14 cellular contexts compared by ENCODE assay signal in the genomic region with DNA sequence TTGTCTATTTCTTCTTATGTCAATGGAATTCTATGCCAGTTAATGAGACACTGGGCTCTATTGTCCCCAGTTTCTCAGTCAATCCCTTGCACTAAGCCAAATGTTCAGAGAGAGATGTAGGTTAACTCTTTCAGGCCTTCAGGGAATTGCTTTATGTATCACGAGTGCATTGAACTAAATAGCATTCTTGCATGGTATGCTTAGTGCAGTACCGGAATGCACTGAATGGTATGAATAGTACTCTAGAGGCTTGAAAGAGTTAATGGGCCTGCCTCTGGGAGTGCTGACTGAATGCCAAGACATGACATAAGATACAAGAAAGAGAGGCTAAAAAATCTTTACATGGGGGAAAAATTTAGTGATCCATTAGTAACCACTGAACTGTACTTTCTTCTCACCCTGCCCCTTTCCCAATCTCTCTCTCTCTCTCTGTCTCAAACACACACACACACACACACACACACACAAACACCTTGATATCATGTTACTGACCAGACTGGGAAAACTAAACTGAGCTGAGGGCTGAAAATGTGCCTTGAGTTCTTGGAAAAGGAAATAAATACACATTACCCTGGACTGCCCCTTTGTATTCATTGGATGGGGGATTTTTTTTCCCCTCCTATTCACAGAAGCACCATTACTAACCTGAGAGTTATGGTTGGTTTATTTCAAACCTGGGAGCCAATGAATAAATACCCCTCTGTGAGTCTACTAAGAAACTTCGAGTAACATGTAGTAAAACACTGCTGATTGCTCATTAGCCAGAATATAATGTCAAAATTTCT. TPM values are rescaled to one million over a fixed set of nuclear protein-coding genes. Genes with fewer than 3 reads are reported as not detected.
DNase-seq lines count a peak whose midpoint lies in the region; ATAC-seq and TF ChIP-seq lines count a peak whose summit lies in the region.
"Had no signal": no experiment of that assay in that cellular context is flagged by ENCODE, and none has a peak within 500 bp of the region (broad histone marks: within the 10 kb centered on the region; RNA-seq: fewer than 3 reads in every experiment).

No MANE protein-coding gene starts in this region.

- no peaks in the 10 kb centered on the region for H3K4me1 Mint-ChIP-seq in stimulated activated naive CD8-positive, alpha-beta T cell treated with anti-CD3 and anti-CD28 coated beads, Interleukin-15, amount 100 ng/mL, for 72 hours

- POLR2A ChIA-PET in RWPE1 (lab: Yijun Ruan, JAX; ENCODE audit: low non-redundant PET) = no interaction called here

- ATAC-seq in stimulated activated naive CD8-positive, alpha-beta T cell treated with anti-CD3 and anti-CD28 coated beads, Interleukin-15, Interleukin-2, amounts not matched to agents 100 U/mL and 50 U/mL, for 24 hours = peak; percentile 32
- ATAC-seq in stimulated activated naive CD8-positive, alpha-beta T cell treated with anti-CD3 and anti-CD28 coated beads, Interleukin-15, amount 100 ng/mL, for 72 hours = no peak
- ATAC-seq in HG02870 (IDR thresholded peaks at IDR 0.05; ENCODE audit: unreplicated experiment) (no peak), HG02852 (IDR thresholded peaks at IDR 0.05; ENCODE audit: unreplicated experiment) (no peak), GM21528 (IDR thresholded peaks at IDR 0.05; ENCODE audit: low FRiP score, unreplicated experiment) (no peak)

- no peaks in the 10 kb centered on the region for H3K36me3 ChIP-seq in kidney epithelial cell (ENCODE audit: control insufficient read depth, insufficient read depth, low read length)

- no peak overlapping the region for H3K27ac ChIP-seq in RWPE1

- H3K27ac Mint-ChIP-seq in stimulated activated naive CD8-positive, alpha-beta T cell treated with anti-CD3 and anti-CD28 coated beads, Interleukin-15, amount 100 ng/mL, for 72 hours = no peak overlapping the region
- H3K27ac Mint-ChIP-seq: activated naive CD8-positive, alpha-beta T cell had no signal

- H3K4me3 ChIP-seq in kidney epithelial cell (ENCODE audit: low read depth, low read length) = no peak overlapping the region
- H3K4me3 ChIP-seq: dorsolateral prefrontal cortex, lung had no signal

- CTCF ChIA-PET in RWPE1 (lab: Yijun Ruan, JAX) = interaction anchor here (0.5 kb wide), 1 partner anchor 1503 kb away, joined by 3 read pairs; no protein-coding TSS in a partner anchor

- no peak overlapping the region for H3K4me3 Mint-ChIP-seq in stimulated activated naive CD8-positive, alpha-beta T cell treated with anti-CD3 and anti-CD28 coated beads, Interleukin-15, amount 100 ng/mL, for 72 hours
- H3K4me3 Mint-ChIP-seq: activated naive CD8-positive, alpha-beta T cell had no signal

- H3K9me3 Mint-ChIP-seq in stimulated activated naive CD8-positive, alpha-beta T cell treated with anti-CD3 and anti-CD28 coated beads, Interleukin-15, amount 100 ng/mL, for 72 hours = no peaks in the 10 kb centered on the region

- no peak for DNase-seq in stimulated activated naive CD8-positive, alpha-beta T cell treated with anti-CD3 and anti-CD28 coated beads, Interleukin-15, Interleukin-2, amounts not matched to agents 100 U/mL and 50 U/mL, for 24 hours
- DNase-seq in stimulated activated naive CD8-positive, alpha-beta T cell treated with anti-CD3 and anti-CD28 coated beads, Interleukin-15, amount 100 ng/mL, for 72 hours = no peak
- DNase-seq in astrocyte of the hippocampus (ENCODE audit: low read depth, low spot score) = peak; percentile 78
- peak; percentile 48 for DNase-seq in kidney epithelial cell (ENCODE audit: low read depth)
- no peak for DNase-seq in RWPE1 (ENCODE audit: low spot score)
- DNase-seq: dorsolateral prefrontal cortex; HCEC 1CT; NCI-H226; stimulated activated CD4-positive, alpha-beta T cell treated with anti-CD3 and anti-CD28 coated beads, Interleukin-15, amount 100 ng/mL, for 24 hours had no signal

- H3K27me3 Mint-ChIP-seq in stimulated activated naive CD8-positive, alpha-beta T cell treated with anti-CD3 and anti-CD28 coated beads, Interleukin-15, amount 100 ng/mL, for 72 hours = no peaks in the 10 kb centered on the region
- H3K27me3 Mint-ChIP-seq: activated naive CD8-positive, alpha-beta T cell had no signal

- H3K27me3 ChIP-seq in kidney epithelial cell (ENCODE audit: control insufficient read depth, insufficient read depth, low read length) = no peaks in the 10 kb centered on the region
- H3K27me3 ChIP-seq: dorsolateral prefrontal cortex had no signal

- TF ChIP-seq CTCF in kidney epithelial cell (IDR thresholded peaks at IDR 0.05; ENCODE audit: insufficient read depth, low read length, poor library complexity, severe bottlenecking) = no peak
- no peak for TF ChIP-seq CTCF in RWPE1 (conservative IDR thresholded peaks at IDR 0.05; ENCODE audit: low read depth)

RNA-seq across cellular contexts. Expression of a gene that starts 35.4 kb away (rescaled TPM):
- total RNA-seq in kidney epithelial cell = not detected in 2 replicates

Comparison
In these comparisons a context has a peak if more than half of its experiments do, and no peak if none do; other contexts are left out.
1. DNase-seq: peak in astrocyte of the hippocampus (single experiment) and kidney epithelial cell (single experiment); none in stimulated activated naive CD8-positive, alpha-beta T cell treated with anti-CD3 and anti-CD28 coated beads, Interleukin-15, Interleukin-2, amounts not matched to agents 100 U/mL and 50 U/mL, for 24 hours (single experiment), stimulated activated naive CD8-positive, alpha-beta T cell treated with anti-CD3 and anti-CD28 coated beads, Interleukin-15, amount 100 ng/mL, for 72 hours (0 of 2) and RWPE1 (single experiment).